ENCODE assay signal across 29 cellular contexts in genomic region chr11:116182356-116182966, GRCh38.
"Had no signal": no experiment of that assay in that cellular context is flagged by ENCODE, and none has a peak within 500 bp of the region (broad histone marks: within the 10 kb centered on the region; RNA-seq: fewer than 3 reads in every experiment).

No MANE protein-coding gene starts in this region.

- H3K27ac Mint-ChIP-seq: naive thymus-derived CD8-positive, alpha-beta T cell; natural killer cell treated with Interleukin-12 subunit alpha and Interleukin-12 subunit beta and Interleukin-15 and Interleukin-18, amount 100 ng/mL, for 72 hours; neural progenitor cell; progenitor cell of endocrine pancreas; stimulated activated memory B cell treated with anti-CD40 and anti-IgM and Interleukin-4, amounts not matched to agents 10 μg/mL and 1 μg/mL and 100 μg/mL, for 72 hours; stimulated activated naive CD8-positive, alpha-beta T cell treated with anti-CD3 and anti-CD28 coated beads, Interleukin-15, amount 100 ng/mL, for 72 hours; type B pancreatic cell had no signal

- H3K4me3 ChIP-seq: neural progenitor cell, ovary, psoas muscle, skin epidermis, smooth muscle cell, spleen, suprapubic skin, testis, tibial artery, transverse colon, upper lobe of right lung, uterus had no signal

- H3K4me2 ChIP-seq: neural progenitor cell, smooth muscle cell had no signal

- DNase-seq: naive thymus-derived CD8-positive, alpha-beta T cell; occipital lobe; ovary; psoas muscle; right cardiac atrium; spleen; stimulated activated CD4-positive, alpha-beta T cell treated with anti-CD3 and anti-CD28 coated beads, Interleukin-12 subunit alpha, Interleukin-12 subunit beta, amount 100 ng/mL, for 4 hours; stimulated activated CD4-positive, alpha-beta T cell treated with anti-CD3 and anti-CD28 coated beads, Interleukin-1b, Interleukin-23, amount 100 ng/mL, for 48 hours; stimulated activated CD4-positive, alpha-beta T cell treated with anti-CD3 and anti-CD28 coated beads, Interleukin-4, amount 100 ng/mL, for 1 hour; stimulated activated CD4-positive, alpha-beta T cell treated with anti-CD3 and anti-CD28 coated beads, Interleukin-4, amount 100 ng/mL, for 4 hours; stimulated activated CD8-positive, alpha-beta memory T cell treated with anti-CD3 and anti-CD28 coated beads, Interleukin-4, amount 100 ng/mL, for 48 hours; stimulated activated naive CD4-positive, alpha-beta T cell; stimulated activated naive CD8-positive, alpha-beta T cell treated with anti-CD3 and anti-CD28 coated beads, Interleukin-15, amount 100 ng/mL, for 72 hours; stimulated activated naive CD8-positive, alpha-beta T cell treated with anti-CD3 and anti-CD28 coated beads, Interleukin-15, Interleukin-2, amounts not matched to agents 100 U/mL and 50 U/mL, for 24 hours; substantia nigra; testis; tibial artery; transverse colon; upper lobe of right lung; uterus had no signal

- H3K9ac ChIP-seq: neural progenitor cell, parathyroid adenoma had no signal

- H2AFZ ChIP-seq: neural progenitor cell, parathyroid adenoma had no signal

- H3K27me3 ChIP-seq: neural progenitor cell, ovary, testis, tibial artery, transverse colon, upper lobe of right lung, uterus had no signal

- H3K27ac ChIP-seq: neural progenitor cell, ovary, parathyroid adenoma, psoas muscle, skin epidermis, spleen, suprapubic skin, testis, tibial artery, transverse colon, upper lobe of right lung, uterus had no signal

- H3K4me1 ChIP-seq: parathyroid adenoma, psoas muscle, spleen, testis, transverse colon, upper lobe of right lung, uterus had no signal

- H3K36me3 ChIP-seq: neural progenitor cell, ovary, spleen, suprapubic skin, tibial artery, transverse colon, upper lobe of right lung, uterus had no signal

- H3K4me3 Mint-ChIP-seq: naive thymus-derived CD8-positive, alpha-beta T cell; natural killer cell treated with Interleukin-12 subunit alpha and Interleukin-12 subunit beta and Interleukin-15 and Interleukin-18, amount 100 ng/mL, for 72 hours; neural progenitor cell; stimulated activated memory B cell treated with anti-CD40 and anti-IgM and Interleukin-4, amounts not matched to agents 10 μg/mL and 1 μg/mL and 100 μg/mL, for 72 hours; stimulated activated naive CD8-positive, alpha-beta T cell treated with anti-CD3 and anti-CD28 coated beads, Interleukin-15, amount 100 ng/mL, for 72 hours; type B pancreatic cell had no signal

- H3K9me3 Mint-ChIP-seq: naive thymus-derived CD8-positive, alpha-beta T cell; natural killer cell treated with Interleukin-12 subunit alpha and Interleukin-12 subunit beta and Interleukin-15 and Interleukin-18, amount 100 ng/mL, for 72 hours; stimulated activated memory B cell treated with anti-CD40 and anti-IgM and Interleukin-4, amounts not matched to agents 10 μg/mL and 1 μg/mL and 100 μg/mL, for 72 hours; stimulated activated naive CD8-positive, alpha-beta T cell treated with anti-CD3 and anti-CD28 coated beads, Interleukin-15, amount 100 ng/mL, for 72 hours; type B pancreatic cell had no signal

- H3K27me3 Mint-ChIP-seq: stimulated activated memory B cell treated with anti-CD40 and anti-IgM and Interleukin-4, amounts not matched to agents 10 μg/mL and 1 μg/mL and 100 μg/mL, for 72 hours had no signal

- H3K36me3 Mint-ChIP-seq: naive thymus-derived CD8-positive, alpha-beta T cell; natural killer cell treated with Interleukin-12 subunit alpha and Interleukin-12 subunit beta and Interleukin-15 and Interleukin-18, amount 100 ng/mL, for 72 hours; neural progenitor cell; stimulated activated memory B cell treated with anti-CD40 and anti-IgM and Interleukin-4, amounts not matched to agents 10 μg/mL and 1 μg/mL and 100 μg/mL, for 72 hours; type B pancreatic cell had no signal

- H3K4me1 Mint-ChIP-seq: naive thymus-derived CD8-positive, alpha-beta T cell; stimulated activated memory B cell treated with anti-CD40 and anti-IgM and Interleukin-4, amounts not matched to agents 10 μg/mL and 1 μg/mL and 100 μg/mL, for 72 hours; stimulated activated naive CD8-positive, alpha-beta T cell treated with anti-CD3 and anti-CD28 coated beads, Interleukin-15, amount 100 ng/mL, for 72 hours had no signal

- H3K9me3 ChIP-seq: ovary, psoas muscle, spleen, suprapubic skin, testis, tibial artery, transverse colon, upper lobe of right lung, uterus had no signal

- H3K79me2 ChIP-seq: parathyroid adenoma had no signal
